ENCODE assay signal across 8 cellular contexts in genomic region chr9:127561491-127562270, GRCh38. TPM values are rescaled to one million over a fixed set of nuclear protein-coding genes. Genes with fewer than 3 reads are reported as not detected.
DNase-seq lines count a peak whose midpoint lies in the region; ATAC-seq, FAIRE-seq and TF ChIP-seq lines count a peak whose summit lies in the region.

No MANE protein-coding gene starts in this region.

- no peak for TF ChIP-seq POLR2A in H1 (IDR thresholded peaks at IDR 0.05; ENCODE audit: control extremely low read depth in 1 of 2, low read depth in 2 of 2, low read length in 2 of 2)

- no peak overlapping the region for H2BK12ac ChIP-seq in H1 (ENCODE audit: low read depth, low read length)

- TF ChIP-seq CTCF in H1 (IDR thresholded peaks at IDR 0.05; ENCODE audit: control extremely low read depth in 1 of 3, insufficient read depth in 1 of 3, low read depth in 1 of 3, low read length in 3 of 3): no peak

- H3K23me2 ChIP-seq in H1 (ENCODE audit: low read depth, low read length): no peaks in the 10 kb centered on the region

- POLR2A ChIA-PET in H1 (lab: Charles Lee; ENCODE audit: partially characterized antibody): interaction anchor here (1.0 to 1.4 kb wide), 3 partner anchors 8 to 22 kb away, joined by 3 to 4 read pairs (median 4); no protein-coding TSS in a partner anchor

- H4K91ac ChIP-seq in H1 (replicated peaks; ENCODE audit: insufficient read length, low read length): no peak overlapping the region

- H3K79me1 ChIP-seq in H1 (ENCODE audit: low read depth, low read length): peaks cover 31% of the 10 kb centered on the region

- H3K9ac ChIP-seq in H1 (replicated peaks in 1 of 4; ENCODE audit: extremely low read depth in 1 of 4, low read depth in 3 of 4, low read length in 3 of 4) (no peak overlapping the region), muscle layer of colon (ENCODE audit: low read length) (peak overlapping the region; percentile 7)

- CTCF ChIA-PET in H1 (lab: Charles Lee; ENCODE audit: partially characterized antibody): interaction anchor here (0.6 to 1.0 kb wide), 9 partner anchors 22 to 73 kb away, joined by 3 to 4 read pairs (median 3); no protein-coding TSS in a partner anchor

- H3K4me1 ChIP-seq in H1 (replicated peaks in 1 of 4; ENCODE audit: control insufficient read depth in 3 of 4, insufficient read depth in 4 of 4, low read length in 3 of 4) (peaks cover 5 to 21% (median 15%) of the 10 kb centered on the region in 4 experiments), muscle layer of colon (ENCODE audit: insufficient read depth, low read length) (peaks cover 63% of the 10 kb centered on the region)

- ATAC-seq in HG02870 (IDR thresholded peaks at IDR 0.05; ENCODE audit: unreplicated experiment) (no peak), GM19035 (IDR thresholded peaks at IDR 0.05; ENCODE audit: unreplicated experiment) (no peak)

- H3K4ac ChIP-seq in H1 (replicated peaks; ENCODE audit: insufficient read length, low read depth, low read length): no peak overlapping the region

- H2BK5ac ChIP-seq in H1 (ENCODE audit: low read depth, low read length): no peak overlapping the region

- H3K27ac ChIP-seq in H1 (ENCODE audit: low read depth, low read length) (no peak overlapping the region), muscle layer of colon (ENCODE audit: low read depth, low read length) (no peak overlapping the region)

- WGBS in H1 (ENCODE audit: extremely low coverage in 1 of 2, insufficient coverage in 1 of 2, insufficient read length in 1 of 2, insufficient replicate concordance in 2 of 2, low coverage in 1 of 2, low lambda C conversion rate in 2 of 2, missing lambda C conversion rate in 1 of 2), 2 experiments: 53% methylated on average over 16 of the region's 16 CpGs; no CpG with 5 or more reads in 1 of the 2 experiments

- H2BK20ac ChIP-seq in H1 (ENCODE audit: low read length): no peak overlapping the region

- H3K9me3 ChIP-seq in H1 (ENCODE audit: insufficient read depth in 2 of 2, low read depth in 1 of 2, low read length in 1 of 2): no peaks in the 10 kb centered on the region
- no peaks in the 10 kb centered on the region for H3K9me3 ChIP-seq in muscle layer of colon (ENCODE audit: low read length)

- H4K20me1 ChIP-seq in H1 (replicated peaks in 1 of 2; ENCODE audit: control insufficient read depth in 1 of 2, insufficient read depth in 2 of 2, low read length in 2 of 2): peaks cover 7 to 21% of the 10 kb centered on the region in 2 experiments

- no peak overlapping the region for H2BK120ac ChIP-seq in H1 (replicated peaks; ENCODE audit: low read depth, low read length)

- H3K27me3 ChIP-seq in H7 (ENCODE audit: control insufficient read depth, insufficient read depth, low read length): no peaks in the 10 kb centered on the region
- H3K27me3 ChIP-seq in H1 (replicated peaks in 1 of 4; ENCODE audit: control insufficient read depth in 3 of 4, extremely low read depth in 1 of 4, insufficient read depth in 3 of 4, low read length in 3 of 4): no peaks in the 10 kb centered on the region
- H3K27me3 ChIP-seq in muscle layer of colon (ENCODE audit: control insufficient read depth in 1 of 2, insufficient read depth in 2 of 2, low read length in 2 of 2): no peaks in the 10 kb centered on the region

- H3K14ac ChIP-seq in H1 (ENCODE audit: insufficient read length): no peak overlapping the region

- TF ChIP-seq EP300 in H1 (IDR thresholded peaks at IDR 0.05; ENCODE audit: borderline replicate concordance in 1 of 2, low read depth in 2 of 2, low read length in 2 of 2): no peak

- no peak overlapping the region for H2BK15ac ChIP-seq in H1 (ENCODE audit: low read length)

- no peak for FAIRE-seq in H1 (lab: Jason Lieb, UNC)

- no peak overlapping the region for H3K18ac ChIP-seq in H1 (ENCODE audit: extremely low read depth, low read length)

- H3K56ac ChIP-seq in H1 (replicated peaks; ENCODE audit: insufficient read length, low read depth, low read length): no peak overlapping the region

- no peak overlapping the region; a peak in 1 of 4 replicates for H3K4me2 ChIP-seq in H1 (ENCODE audit: insufficient read depth in 1 of 2, low read depth in 2 of 2, low read length in 2 of 2)

- in situ Hi-C loops in SK-MEL-5 (cut with HindIII; ENCODE audit: low pct_unique_long_range_greater_than_20kb, low sequenced_read_pairs): no loop called here

- DNase-seq in H7: peak; percentile 82
- DNase-seq in SK-MEL-5 (ENCODE audit: low read depth, low spot score): peak; percentile 92
- DNase-seq in H1 (ENCODE audit: low read depth in 1 of 2, low spot score in 2 of 2): no peak
- DNase-seq in KG1 (lab: John Stamatoyannopoulos, UW): no peak
- DNase-seq in central memory CD4-positive, alpha-beta T cell: no peak

- H3K36me3 ChIP-seq in H7 (replicated peaks; ENCODE audit: control insufficient read depth, insufficient read depth, low read length): peaks cover 3% of the 10 kb centered on the region
- H3K36me3 ChIP-seq in H1 (ENCODE audit: control insufficient read depth in 2 of 4, insufficient read depth in 4 of 4, low read length in 3 of 4): no peaks in the 10 kb centered on the region
- peaks cover 21% of the 10 kb centered on the region for H3K36me3 ChIP-seq in muscle layer of colon (ENCODE audit: insufficient read depth, low read length)

- peaks cover 0 to 68% of the 10 kb centered on the region in 2 experiments; a peak in 2 of 4 replicates for H3K79me2 ChIP-seq in H1 (ENCODE audit: control insufficient read depth in 1 of 2, insufficient read depth in 2 of 2, low read length in 2 of 2)

- TF ChIP-seq RAD21 in H1 (IDR thresholded peaks at IDR 0.05 in 1 of 2, conservative IDR thresholded peaks at IDR 0.05 in 1 of 2; ENCODE audit: low read depth in 2 of 2, low read length in 2 of 2): no peak

- H3K23ac ChIP-seq in H1 (ENCODE audit: insufficient read length): no peak overlapping the region

- H4K8ac ChIP-seq in H1 (ENCODE audit: extremely low read depth, insufficient read depth, low read length): no peak overlapping the region

- H3K4me3 ChIP-seq in H7 (ENCODE audit: insufficient read depth, low read depth, low read length) (no peak overlapping the region), H1 (ENCODE audit: extremely low read depth in 1 of 4, insufficient read depth in 2 of 4, low read depth in 3 of 4, low read length in 4 of 4) (no peak overlapping the region), muscle layer of colon (ENCODE audit: low read depth in 1 of 2, low read length in 2 of 2) (peak overlapping the region in 1 of 2 donors; percentile 2)

- 0 out of 2 replicates have a peak overlapping the region, but pooled peaks have one; percentile 0 for H2AK5ac ChIP-seq in H1 (ENCODE audit: low read depth, low read length)

- H4K5ac ChIP-seq in H1 (ENCODE audit: insufficient read length, low read depth, low read length): no peak overlapping the region

- H2AFZ ChIP-seq in H1 (ENCODE audit: low read length): no peak overlapping the region

TF ChIP-seq in H1, 55 proteins besides CTCF, POLR2A, EP300 and RAD21:
- TF ChIP-seq JUND (IDR thresholded peaks at IDR 0.05; ENCODE audit: low read length) (peak; percentile 80), SIN3A (conservative IDR thresholded peaks at IDR 0.05 in 1 of 2, IDR thresholded peaks at IDR 0.05 in 1 of 2; ENCODE audit: low read depth in 1 of 2, low read length in 2 of 2) (no peak), TEAD4 (IDR thresholded peaks at IDR 0.05; ENCODE audit: low read depth, low read length) (0 out of 2 replicates have a peak, but pooled peaks have one; percentile 11), SP2 (IDR thresholded peaks at IDR 0.05; ENCODE audit: low read length) (no peak)

RNA-seq across cellular contexts. Expression of gene STXBP1, which starts 50.4 kb away (rescaled TPM):
- 5.9 and 12.0 TPM in 2 replicates for total RNA-seq in H7 (2014; rRNA removed; shearing (Covaris generic))
- 41.3 and 41.5 TPM in 2 replicates for total RNA-seq in SK-MEL-5 (2014; rRNA removed; shearing (Covaris generic))
- polyA plus RNA-seq in SK-MEL-5 (2015; cell fraction: cytosol; rRNA removed): 131 and 148 TPM in 2 replicates
- polyA plus RNA-seq in SK-MEL-5 (2015; cell fraction: nucleus; rRNA removed): 81.7 and 122 TPM in 2 replicates
- 60.9 and 61.9 TPM in 2 replicates for total RNA-seq in H1 (2021; fragmentation: NEBNext Ultra II Directional; extraction: Animal tissue kit (Norgen Biotek cat#: 25700))
- polyA plus RNA-seq in H1 (2011; rRNA removed): 11.5 and 19.4 TPM in 2 replicates
- 13.9 TPM for polyA plus RNA-seq in H1 (2011; cell fraction: cytosol; rRNA removed)
- polyA plus RNA-seq in H1 (2011; cell fraction: nucleus; rRNA removed): 31.3 TPM
- polyA plus RNA-seq in H1 (2012, experiment 1 of 2): 23.3 to 29.4 TPM (median 26.6 TPM) in 4 replicates
- polyA plus RNA-seq in H1 (2012, experiment 2 of 2): 17.5 TPM
- 37.3 TPM for polyA plus RNA-seq in H1 (2013, experiment 1 of 2)
- polyA plus RNA-seq in H1 (2013, experiment 2 of 2): 37.1 TPM
- 21.8 and 25.2 TPM in 2 replicates for polyA minus RNA-seq in H1 (2011; rRNA and poly(A)+ RNA removed)
- 14.8 TPM for polyA minus RNA-seq in H1 (2011; cell fraction: cytosol; rRNA and poly(A)+ RNA removed)
- polyA minus RNA-seq in H1 (2011; cell fraction: nucleus; rRNA and poly(A)+ RNA removed): 18.2 TPM

Comparison
In these comparisons a context has a peak if more than half of its experiments do, and no peak if none do; other contexts are left out.
1. DNase-seq: peak in H7 (single experiment) and SK-MEL-5 (single experiment); none in H1 (0 of 2), KG1 (single experiment) and central memory CD4-positive, alpha-beta T cell (single experiment).